9 cellular contexts compared by ENCODE assay signal in the genomic region with DNA sequence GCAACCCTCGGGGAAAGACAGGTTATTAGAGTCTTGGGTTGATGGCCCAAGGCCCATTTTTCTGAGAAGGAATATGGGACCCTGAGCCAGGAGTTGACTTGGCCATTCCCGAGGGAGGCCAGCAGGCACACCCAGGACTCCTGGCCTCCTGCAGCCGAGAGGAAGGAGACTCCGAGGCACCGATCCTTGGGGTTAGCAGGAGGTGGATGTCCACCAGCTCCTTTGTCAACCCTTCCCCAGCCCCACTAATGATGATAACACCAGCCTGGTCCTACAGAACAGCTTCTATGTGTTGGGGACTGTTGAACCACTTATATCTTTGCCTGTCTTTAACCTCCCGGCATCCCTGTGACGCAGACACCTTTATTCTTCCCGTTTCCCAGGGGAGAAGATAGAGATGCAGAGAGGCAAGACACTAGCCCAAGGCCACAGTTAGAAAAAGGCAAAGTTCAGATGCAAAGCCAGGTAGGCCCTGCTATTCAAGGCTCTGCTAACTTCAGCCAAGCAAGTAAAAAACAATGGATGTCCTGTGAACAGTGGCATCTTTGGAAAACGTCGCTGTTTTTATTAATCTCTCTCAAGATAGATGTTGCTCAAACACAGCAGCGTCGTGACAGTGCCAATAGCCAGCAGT.
DNase-seq lines count a peak whose midpoint lies in the region; TF ChIP-seq lines count a peak whose summit lies in the region.
"Had no signal": no experiment of that assay in that cellular context is flagged by ENCODE, and none has a peak within 500 bp of the region (broad histone marks: within the 10 kb centered on the region; RNA-seq: fewer than 3 reads in every experiment).

No MANE protein-coding gene starts in this region.

- H3K9me2 ChIP-seq in PC-9 (ENCODE audit: insufficient read depth) = no peaks in the 10 kb centered on the region

- H3K27ac Mint-ChIP-seq in Caco-2 (ENCODE audit: unreplicated experiment) = no peak overlapping the region
- no peak overlapping the region for H3K27ac Mint-ChIP-seq in activated CD4-positive, alpha-beta memory T cell treated with anti-CD3 and anti-CD28 coated beads, Interleukin-2, amount 10 ng/mL, durations not matched to agents 7 days and 5 days

- H3K36me3 Mint-ChIP-seq in Caco-2 (ENCODE audit: insufficient read depth, unreplicated experiment) = no peaks in the 10 kb centered on the region
- H3K36me3 Mint-ChIP-seq in activated CD4-positive, alpha-beta memory T cell treated with anti-CD3 and anti-CD28 coated beads, Interleukin-2, amount 10 ng/mL, durations not matched to agents 7 days and 5 days (ENCODE audit: low read depth) = no peaks in the 10 kb centered on the region

- no peaks in the 10 kb centered on the region for H3K4me1 Mint-ChIP-seq in Caco-2 (ENCODE audit: low read depth, unreplicated experiment)
- H3K4me1 Mint-ChIP-seq in activated CD4-positive, alpha-beta memory T cell treated with anti-CD3 and anti-CD28 coated beads, Interleukin-2, amount 10 ng/mL, durations not matched to agents 7 days and 5 days = no peaks in the 10 kb centered on the region

- CTCF ChIA-PET in Caco-2 (lab: Charles Lee) (no interaction called here), PC-9 (lab: Charles Lee) (no interaction called here), A673 (lab: Charles Lee) (no interaction called here)
- CTCF ChIA-PET in activated CD4-positive, alpha-beta memory T cell treated with anti-CD3 and anti-CD28 coated beads, Interleukin-2, amount 10 ng/mL, durations not matched to agents 7 days and 5 days (lab: Charles Lee) = no interaction called here

- TF ChIP-seq CTCF in Caco-2 (IDR thresholded peaks at IDR 0.05; ENCODE audit: insufficient read depth in 1 of 2, low read depth in 1 of 2, low read length in 1 of 2, severe bottlenecking in 1 of 2, unreplicated experiment in 1 of 2) = no peak
- no peak for TF ChIP-seq CTCF in fibroblast of villous mesenchyme (IDR thresholded peaks at IDR 0.05; ENCODE audit: insufficient read depth, low read depth, low read length)
- no peak for TF ChIP-seq CTCF in parathyroid adenoma (IDR thresholded peaks at IDR 0.05)
- TF ChIP-seq CTCF in PC-9 (conservative IDR thresholded peaks at IDR 0.05) = no peak
- TF ChIP-seq CTCF in A673 (conservative IDR thresholded peaks at IDR 0.05; ENCODE audit: low read depth, low read length) = no peak

- no peaks in the 10 kb centered on the region for H4K20me1 ChIP-seq in PC-9 (ENCODE audit: insufficient read depth)

- H3K27ac ChIP-seq in parathyroid adenoma (no peak overlapping the region), PC-9 (no peak overlapping the region), A673 (ENCODE audit: low read depth, low read length, poor library complexity, severe bottlenecking) (no peak overlapping the region)

- H3K9me3 ChIP-seq in Caco-2 = no peaks in the 10 kb centered on the region
- H3K9me3 ChIP-seq in NT2/D1 (ENCODE audit: insufficient read depth, low read length) = no peaks in the 10 kb centered on the region
- H3K9me3 ChIP-seq in parathyroid adenoma (ENCODE audit: control insufficient read depth, low read length) = no peaks in the 10 kb centered on the region
- no peaks in the 10 kb centered on the region for H3K9me3 ChIP-seq in PC-9 (ENCODE audit: insufficient read depth, low read depth)
- H3K9me3 ChIP-seq in A673 (ENCODE audit: low read depth, low read length, poor library complexity, severe bottlenecking) = no peaks in the 10 kb centered on the region

- 0 out of 2 replicates have a peak, but pooled peaks cover 16% of the 10 kb centered on the region for H3K4me1 ChIP-seq in Caco-2
- H3K4me1 ChIP-seq in NT2/D1 (ENCODE audit: insufficient read depth, insufficient read length) = peaks cover 18% of the 10 kb centered on the region
- no peaks in the 10 kb centered on the region for H3K4me1 ChIP-seq in parathyroid adenoma
- no peaks in the 10 kb centered on the region for H3K4me1 ChIP-seq in PC-9 (replicated peaks; ENCODE audit: insufficient read depth)
- H3K4me1 ChIP-seq in A673 (ENCODE audit: insufficient read depth, low read length, poor library complexity, severe bottlenecking) = no peaks in the 10 kb centered on the region

- no TSS peak for BruUV-seq in Caco-2 (replicated peaks; lab: Mats Ljungman, UMichigan)
- BruUV-seq in PC-9 (replicated peaks; lab: Mats Ljungman, UMichigan) = no TSS peak
- BruUV-seq in A673 (replicated peaks; lab: Mats Ljungman, UMichigan) = no TSS peak

- H3K4me3 ChIP-seq in Caco-2 (ENCODE audit: low read depth, low read length) (peak overlapping the region; percentile 39), NT2/D1 (ENCODE audit: insufficient read length, low read depth) (peak overlapping the region; percentile 39), fibroblast of villous mesenchyme (ENCODE audit: low read depth, low read length) (peak overlapping the region; percentile 37), parathyroid adenoma (ENCODE audit: low read depth, low read length) (no peak overlapping the region), PC-9 (no peak overlapping the region), A673 (ENCODE audit: low read depth, low read length, poor library complexity, severe bottlenecking) (no peak overlapping the region)

- H3K27me3 ChIP-seq in Caco-2 (replicated peaks; ENCODE audit: control insufficient read depth, insufficient read depth, low read length) (no peaks in the 10 kb centered on the region), NT2/D1 (ENCODE audit: insufficient read depth, insufficient read length) (peaks cover 30% of the 10 kb centered on the region), parathyroid adenoma (ENCODE audit: control insufficient read depth, insufficient read depth, low read length) (no peaks in the 10 kb centered on the region), PC-9 (ENCODE audit: insufficient read depth, low read depth) (no peaks in the 10 kb centered on the region), A673 (replicated peaks; ENCODE audit: insufficient read depth, low read depth, low read length, poor library complexity) (peaks cover 11% of the 10 kb centered on the region)

- intact Hi-C loops in Caco-2 (cut with micrococcal nuclease; ENCODE audit: unreplicated experiment) (loop anchor here (2.0 to 10.0 kb wide), 3 partner anchors 28 to 1474 kb away; no protein-coding TSS in a partner anchor), PC-9 (cut with micrococcal nuclease; ENCODE audit: unreplicated experiment) (no loop called here), A673 (cut with micrococcal nuclease; ENCODE audit: unreplicated experiment) (no loop called here)

- H3K4me2 ChIP-seq in parathyroid adenoma (ENCODE audit: low read length) = peak overlapping the region; percentile 61
- H3K4me2 ChIP-seq in PC-9 = no peak overlapping the region

- DNase-seq in Caco-2 (no peak), NT2/D1 (ENCODE audit: low read depth, low spot score) (no peak), fibroblast of villous mesenchyme (ENCODE audit: low read depth) (no peak), PC-9 (no peak), NCI-H1694 treated with DMSO at 0.1 percent for 48 hours (lab: John Stamatoyannopoulos, UW) (no peak), A673 (ENCODE audit: low spot score) (no peak)
- DNase-seq in activated CD4-positive, alpha-beta memory T cell treated with anti-CD3 and anti-CD28 coated beads, Interleukin-2, amount 10 ng/mL, durations not matched to agents 7 days and 5 days = no peak
- DNase-seq: effector CD4-positive, alpha-beta T cell had no signal

- H3K4me3 Mint-ChIP-seq in Caco-2 (ENCODE audit: unreplicated experiment) = peak overlapping the region; percentile 69
- no peak overlapping the region for H3K4me3 Mint-ChIP-seq in activated CD4-positive, alpha-beta memory T cell treated with anti-CD3 and anti-CD28 coated beads, Interleukin-2, amount 10 ng/mL, durations not matched to agents 7 days and 5 days

- peak overlapping the region; percentile 50 for H2AFZ ChIP-seq in parathyroid adenoma
- H2AFZ ChIP-seq in PC-9 = no peak overlapping the region

- H3K9ac ChIP-seq in NT2/D1 (ENCODE audit: insufficient read length, low read depth) (peak overlapping the region; percentile 46), parathyroid adenoma (no peak overlapping the region)

- POLR2A ChIA-PET in Caco-2 (lab: Charles Lee) = no interaction called here
- POLR2A ChIA-PET in PC-9 (lab: Charles Lee; ENCODE audit: unreplicated experiment) = no interaction called here
- POLR2A ChIA-PET in A673 (lab: Charles Lee; ENCODE audit: low non-redundant PET) = no interaction called here
- POLR2A ChIA-PET in activated CD4-positive, alpha-beta memory T cell treated with anti-CD3 and anti-CD28 coated beads, Interleukin-2, amount 10 ng/mL, durations not matched to agents 7 days and 5 days (lab: Charles Lee) = no interaction called here

- H3F3A ChIP-seq in PC-9 (ENCODE audit: insufficient read depth, low read depth) = no peaks in the 10 kb centered on the region

- no peaks in the 10 kb centered on the region for H3K9me3 Mint-ChIP-seq in Caco-2 (ENCODE audit: unreplicated experiment)
- no peaks in the 10 kb centered on the region for H3K9me3 Mint-ChIP-seq in activated CD4-positive, alpha-beta memory T cell treated with anti-CD3 and anti-CD28 coated beads, Interleukin-2, amount 10 ng/mL, durations not matched to agents 7 days and 5 days

- no peaks in the 10 kb centered on the region for H3K27me3 Mint-ChIP-seq in Caco-2 (ENCODE audit: insufficient read depth, unreplicated experiment)
- peaks cover 17% of the 10 kb centered on the region for H3K27me3 Mint-ChIP-seq in activated CD4-positive, alpha-beta memory T cell treated with anti-CD3 and anti-CD28 coated beads, Interleukin-2, amount 10 ng/mL, durations not matched to agents 7 days and 5 days

- no peaks in the 10 kb centered on the region for H3K36me3 ChIP-seq in Caco-2 (ENCODE audit: control insufficient read depth, insufficient read depth, low read length)
- H3K36me3 ChIP-seq in NT2/D1 (ENCODE audit: insufficient read depth, insufficient read length, low read length) = no peaks in the 10 kb centered on the region
- no peaks in the 10 kb centered on the region for H3K36me3 ChIP-seq in parathyroid adenoma (ENCODE audit: control insufficient read depth, insufficient read depth, low read length)
- no peaks in the 10 kb centered on the region for H3K36me3 ChIP-seq in PC-9 (ENCODE audit: low read depth)
- H3K36me3 ChIP-seq in A673 (ENCODE audit: insufficient read depth, low read length, poor library complexity, severe bottlenecking) = no peaks in the 10 kb centered on the region

- H3K79me2 ChIP-seq in parathyroid adenoma (no peaks in the 10 kb centered on the region), PC-9 (ENCODE audit: low read depth) (no peaks in the 10 kb centered on the region)

Comparison
In these comparisons a context has a peak if more than half of its experiments do, and no peak if none do; other contexts are left out.
1. H3K4me3 ChIP-seq: peak in Caco-2 (single experiment), NT2/D1 (single experiment) and fibroblast of villous mesenchyme (single experiment); none in parathyroid adenoma (single experiment), PC-9 (single experiment) and A673 (single experiment).